17 cellular contexts compared by ENCODE assay signal in the genomic region with DNA sequence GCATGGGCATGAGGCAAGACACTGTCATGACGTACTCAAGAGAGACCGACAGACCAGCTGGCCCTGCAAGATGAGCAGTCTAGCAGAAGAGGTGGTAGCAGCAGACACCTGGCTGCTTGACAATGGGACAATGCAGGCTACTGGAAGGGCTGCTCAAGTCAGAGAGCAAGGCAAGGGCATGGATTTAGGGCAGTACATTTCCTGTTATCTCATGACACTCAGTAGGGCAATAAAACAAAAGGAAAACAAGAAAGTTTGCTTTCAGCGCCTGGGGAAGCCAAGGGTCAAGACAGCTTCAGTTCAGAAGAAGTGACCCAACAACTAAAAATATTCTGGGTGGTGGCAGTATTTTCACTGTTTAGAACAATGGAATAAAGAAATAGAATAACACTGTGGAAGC.
DNase-seq lines count a peak whose midpoint lies in the region; ATAC-seq lines count a peak whose summit lies in the region.
"Had no signal": no experiment of that assay in that cellular context is flagged by ENCODE, and none has a peak within 500 bp of the region (broad histone marks: within the 10 kb centered on the region; RNA-seq: fewer than 3 reads in every experiment).

No MANE protein-coding gene starts in this region.

- no peak overlapping the region for H3K4me3 Mint-ChIP-seq in stimulated activated effector memory CD8-positive, alpha-beta T cell treated with anti-CD3 and anti-CD28 coated beads, Interleukin-12 subunit alpha, Interleukin-12 subunit beta, amount 100 ng/mL, for 72 hours
- H3K4me3 Mint-ChIP-seq: CD4-positive, CD25-positive, alpha-beta regulatory T cell; CD8-positive, alpha-beta memory T cell had no signal

- no peaks in the 10 kb centered on the region for H3K4me1 Mint-ChIP-seq in stimulated activated effector memory CD8-positive, alpha-beta T cell treated with anti-CD3 and anti-CD28 coated beads, Interleukin-12 subunit alpha, Interleukin-12 subunit beta, amount 100 ng/mL, for 72 hours
- H3K4me1 Mint-ChIP-seq: CD4-positive, CD25-positive, alpha-beta regulatory T cell; CD8-positive, alpha-beta memory T cell had no signal

- H3K36me3 Mint-ChIP-seq in stimulated activated effector memory CD8-positive, alpha-beta T cell treated with anti-CD3 and anti-CD28 coated beads, Interleukin-12 subunit alpha, Interleukin-12 subunit beta, amount 100 ng/mL, for 72 hours, result no peaks in the 10 kb centered on the region
- H3K36me3 Mint-ChIP-seq: CD4-positive, CD25-positive, alpha-beta regulatory T cell; CD8-positive, alpha-beta memory T cell had no signal

- in situ Hi-C loops in G401 (cut with HindIII; ENCODE audit: low sequenced_read_pairs) (no loop called here), KBM-7 (cut with MboI; ENCODE audit: low pct_unique_long_range_greater_than_20kb, low sequenced_read_pairs) (no loop called here)

- peaks cover 2% of the 10 kb centered on the region for H3K9me3 Mint-ChIP-seq in stimulated activated effector memory CD8-positive, alpha-beta T cell treated with anti-CD3 and anti-CD28 coated beads, Interleukin-12 subunit alpha, Interleukin-12 subunit beta, amount 100 ng/mL, for 72 hours

- intact Hi-C loops in left colon (cut with DNase I, micrococcal nuclease), result no loop called here

- ATAC-seq in left colon, result peak; percentile 64
- peak; percentile 5 for ATAC-seq in stimulated activated effector memory CD8-positive, alpha-beta T cell treated with anti-CD3 and anti-CD28 coated beads, Interleukin-12 subunit alpha, Interleukin-12 subunit beta, amount 100 ng/mL, for 72 hours
- ATAC-seq in HG03159 (IDR thresholded peaks at IDR 0.05; ENCODE audit: unreplicated experiment), result no peak
- ATAC-seq in HG03025 (IDR thresholded peaks at IDR 0.05; ENCODE audit: low FRiP score, unreplicated experiment), result no peak
- ATAC-seq: K562 had no signal

- DNase-seq in G401 (ENCODE audit: low spot score), result peak; percentile 33
- DNase-seq in left colon, result no peak
- DNase-seq in stimulated activated effector memory CD8-positive, alpha-beta T cell treated with anti-CD3 and anti-CD28 coated beads, Interleukin-12 subunit alpha, Interleukin-12 subunit beta, amount 100 ng/mL, for 72 hours (ENCODE audit: low spot score in 2 of 2), result no peak
- no peak for DNase-seq in KBM-7
- DNase-seq: ACHN; BE2C; C1 segment of cervical spinal cord; CD4-positive, CD25-positive, alpha-beta regulatory T cell; CD8-positive, alpha-beta memory T cell; COR-L47; DMS153; DMS79 treated with DMSO at 0.1 percent for 48 hours; GM23248; IMR-90 had no signal

- H3K27ac Mint-ChIP-seq in stimulated activated effector memory CD8-positive, alpha-beta T cell treated with anti-CD3 and anti-CD28 coated beads, Interleukin-12 subunit alpha, Interleukin-12 subunit beta, amount 100 ng/mL, for 72 hours, result no peak overlapping the region
- H3K27ac Mint-ChIP-seq: CD4-positive, CD25-positive, alpha-beta regulatory T cell; CD8-positive, alpha-beta memory T cell had no signal

Comparison
In these comparisons a context has a peak if more than half of its experiments do, and no peak if none do; other contexts are left out.
1. ATAC-seq: peak in left colon (single experiment) and stimulated activated effector memory CD8-positive, alpha-beta T cell treated with anti-CD3 and anti-CD28 coated beads, Interleukin-12 subunit alpha, Interleukin-12 subunit beta, amount 100 ng/mL, for 72 hours (single experiment); none in HG03159 (single experiment) and HG03025 (single experiment).